ENCODE assay signal across 7 cellular contexts in genomic region chr21:5089705-5090104, GRCh38.
DNase-seq lines count a peak whose midpoint lies in the region; ATAC-seq, FAIRE-seq and TF ChIP-seq lines count a peak whose summit lies in the region.
"Not testable (repeated sequence)": the region's sequence is repeated elsewhere in the genome, so short reads cannot be mapped to it uniquely, and the experiment has no call there.

No MANE protein-coding gene starts in this region.

- not testable (repeated sequence) for H3K4me3 Mint-ChIP-seq in stimulated activated naive CD8-positive, alpha-beta T cell treated with anti-CD3 and anti-CD28 coated beads, Interleukin-15, amount 100 ng/mL, for 72 hours

- not testable (repeated sequence) for H3K9ac ChIP-seq in K562 (ENCODE audit: insufficient read depth in 1 of 2, low read depth in 2 of 2, low read length in 2 of 2)

- H3K27ac Mint-ChIP-seq in stimulated activated naive CD8-positive, alpha-beta T cell treated with anti-CD3 and anti-CD28 coated beads, Interleukin-15, amount 100 ng/mL, for 72 hours, result not testable (repeated sequence)

- not testable (repeated sequence) for TF ChIP-seq POLR2A in Peyer's patch (IDR thresholded peaks at IDR 0.05); K562 (conservative IDR thresholded peaks at IDR 0.05)

- H4K20me1 ChIP-seq in K562 (replicated peaks; ENCODE audit: control insufficient read depth, insufficient read depth, low read length), result not testable (repeated sequence)

- not testable (repeated sequence) for H3K4me1 Mint-ChIP-seq in stimulated activated naive CD8-positive, alpha-beta T cell treated with anti-CD3 and anti-CD28 coated beads, Interleukin-15, amount 100 ng/mL, for 72 hours

- peak in 2 of 3 donors; percentile 13 to 39 for DNase-seq in Peyer's patch
- not testable (repeated sequence) for DNase-seq in K562 (ENCODE audit: extremely low read depth in 1 of 4, low spot score in 3 of 4); left lung; stimulated activated naive CD8-positive, alpha-beta T cell treated with anti-CD3 and anti-CD28 coated beads, Interleukin-15, amount 100 ng/mL, for 72 hours
- peak; percentile 71 for DNase-seq in Right ventricle myocardium inferior (ENCODE audit: missing footprints)
- peak; percentile 53 for DNase-seq in left cardiac atrium
- DNase-seq in psoas muscle, result peak; percentile 49 to 78

- not testable (repeated sequence) for H3K9me3 Mint-ChIP-seq in stimulated activated naive CD8-positive, alpha-beta T cell treated with anti-CD3 and anti-CD28 coated beads, Interleukin-15, amount 100 ng/mL, for 72 hours

- not testable (repeated sequence) for H3K79me2 ChIP-seq in K562 (ENCODE audit: control insufficient read depth, insufficient read depth, low read length)

- not testable (repeated sequence) for H2AFZ ChIP-seq in K562 (ENCODE audit: low read depth, low read length)

- H3K4me3 ChIP-seq in Peyer's patch, K562, left lung, psoas muscle: not testable (repeated sequence)

- in situ Hi-C loops in K562 (cut with MboI), result not testable (repeated sequence)

- not testable (repeated sequence) for BruUV-seq in K562 (replicated peaks; lab: Mats Ljungman, UMichigan)

- TF ChIP-seq CTCF in Peyer's patch (IDR thresholded peaks at IDR 0.05); K562 (IDR thresholded peaks at IDR 0.05 in 2 of 3, conservative IDR thresholded peaks at IDR 0.05 in 1 of 3; ENCODE audit: insufficient read depth in 2 of 3, low read depth in 1 of 3, low read length in 3 of 3); left lung (IDR thresholded peaks at IDR 0.05); psoas muscle (IDR thresholded peaks at IDR 0.05): not testable (repeated sequence)

- ATAC-seq in K562 (peak; percentile 49), Right ventricle myocardium inferior (peak; percentile 84), left cardiac atrium (peak; percentile 62 to 63), left lung (peak; percentile 9), psoas muscle (peak; percentile 54 to 73 (median 58))
- ATAC-seq in stimulated activated naive CD8-positive, alpha-beta T cell treated with anti-CD3 and anti-CD28 coated beads, Interleukin-15, amount 100 ng/mL, for 72 hours, result peak; percentile 20

- not testable (repeated sequence) for H3K36me3 ChIP-seq in Peyer's patch; K562 (ENCODE audit: control insufficient read depth, insufficient read depth, low read length); left lung; psoas muscle (ENCODE audit: insufficient read depth in 1 of 2, low read depth in 1 of 2)

- H3K4me2 ChIP-seq in K562 (ENCODE audit: insufficient read depth, low read length), result not testable (repeated sequence)

- not testable (repeated sequence) for H3K9me1 ChIP-seq in K562 (ENCODE audit: control insufficient read depth, insufficient read depth, low read length)

- H3K27me3 ChIP-seq in Peyer's patch; K562 (ENCODE audit: control insufficient read depth in 2 of 2, insufficient read depth in 2 of 2, low read length in 2 of 2); left lung; psoas muscle (ENCODE audit: insufficient read depth in 3 of 3, low read length in 2 of 3): not testable (repeated sequence)

- not testable (repeated sequence) for TF ChIP-seq EP300 in K562 (IDR thresholded peaks at IDR 0.05; ENCODE audit: low read length)

- WGBS in K562 (ENCODE audit: insufficient coverage, low coverage, missing lambda C conversion rate), result 4% methylated on average over 2 of the region's 8 CpGs
- 21 to 64% (median 52%) methylated on average over 3 to 4 of the region's 8 CpGs for WGBS in psoas muscle, 3 donors

- H3K4me1 ChIP-seq in Peyer's patch; K562 (replicated peaks in 1 of 2; ENCODE audit: control insufficient read depth in 2 of 2, insufficient read depth in 2 of 2, low read length in 2 of 2); left lung; psoas muscle: not testable (repeated sequence)

- not testable (repeated sequence) for H3K27me3 Mint-ChIP-seq in stimulated activated naive CD8-positive, alpha-beta T cell treated with anti-CD3 and anti-CD28 coated beads, Interleukin-15, amount 100 ng/mL, for 72 hours

- not testable (repeated sequence) for H3K27ac ChIP-seq in Peyer's patch; K562 (ENCODE audit: extremely low read depth, low read depth, low read length); left lung; psoas muscle

- intact Hi-C loops in K562 (cut with micrococcal nuclease); Right ventricle myocardium inferior (cut with DNase I); left cardiac atrium (cut with DNase I); left lung (cut with DNase I); psoas muscle (cut with DNase I): not testable (repeated sequence)

- FAIRE-seq in K562 (lab: Jason Lieb, UNC), result not testable (repeated sequence)

- TF ChIP-seq RAD21 in K562 (CRISPR knock-in tag; conservative IDR thresholded peaks at IDR 0.05 in 1 of 2, IDR thresholded peaks at IDR 0.05 in 1 of 2), result not testable (repeated sequence)

- CTCF ChIA-PET in K562 (lab: Yijun Ruan, JAX; ENCODE audit: low intra/inter-chr PET ratio), result not testable (repeated sequence)

- POLR2A ChIA-PET in K562 (lab: Yijun Ruan, JAX), result not testable (repeated sequence)

- not testable (repeated sequence) for H3K9me3 ChIP-seq in Peyer's patch; K562 (replicated peaks; ENCODE audit: control insufficient read depth, insufficient read depth, low read depth, low read length); left lung; psoas muscle

Comparison
In these comparisons a context has a peak if more than half of its experiments do, and no peak if none do; other contexts are left out.
1. ATAC-seq: peak in every context shown above with its lines; median percentile 84 in Right ventricle myocardium inferior; 62 in left cardiac atrium; 58 in psoas muscle; 49 in K562; 20 in stimulated activated naive CD8-positive, alpha-beta T cell treated with anti-CD3 and anti-CD28 coated beads, Interleukin-15, amount 100 ng/mL, for 72 hours; 9 in left lung.